In genomic region chr17:35368086-35368824, GRCh38 we compare ENCODE assay signal across 8 cellular contexts. TPM values are rescaled to one million over a fixed set of nuclear protein-coding genes. Genes with fewer than 3 reads are reported as not detected.
DNase-seq lines count a peak whose midpoint lies in the region; ATAC-seq and TF ChIP-seq lines count a peak whose summit lies in the region.

No MANE protein-coding gene starts in this region.

- ATAC-seq in GM18873 (IDR thresholded peaks at IDR 0.05; ENCODE audit: low FRiP score, unreplicated experiment) (peak; percentile 87), HG02981 (IDR thresholded peaks at IDR 0.05; ENCODE audit: unreplicated experiment) (peak; percentile 94), left lobe of liver (peak; percentile 64)

- H3K9me3 ChIP-seq in uterus = no peaks in the 10 kb centered on the region
- H3K9me3 ChIP-seq in ascending aorta = peaks cover 0 to 5% of the 10 kb centered on the region in 2 donors

- intact Hi-C loops in uterus (cut with DNase I; ENCODE audit: low total_unique reads) = no loop called here
- intact Hi-C loops in ascending aorta (cut with DNase I) = no loop called here

- H3K4me3 ChIP-seq in uterus (no peak overlapping the region), ascending aorta (no peak overlapping the region)

- no peak overlapping the region for H3K27ac ChIP-seq in uterus
- peak overlapping the region in 1 of 2 donors; percentile 21 for H3K27ac ChIP-seq in ascending aorta

- no peak for TF ChIP-seq POLR2A in uterus (IDR thresholded peaks at IDR 0.05)

- no peaks in the 10 kb centered on the region for H3K27me3 ChIP-seq in uterus
- no peaks in the 10 kb centered on the region for H3K27me3 ChIP-seq in ascending aorta

- no peaks in the 10 kb centered on the region for H3K36me3 ChIP-seq in uterus
- H3K36me3 ChIP-seq in ascending aorta = peaks cover 2 to 12% of the 10 kb centered on the region in 2 donors

- H3K4me1 ChIP-seq in uterus (no peaks in the 10 kb centered on the region), ascending aorta (no peaks in the 10 kb centered on the region)

- DNase-seq in AML-193 (lab: John Stamatoyannopoulos, UW) (peak; percentile 82 to 89), SIG-M5 treated with dmso at 0.1 percent for 504 hours (lab: John Stamatoyannopoulos, UW; ENCODE audit: unreplicated experiment) (peak; percentile 99), left lobe of liver (ENCODE audit: low spot score) (no peak), uterus (no peak), NCI-H1694 (lab: John Stamatoyannopoulos, UW) (no peak), ascending aorta (ENCODE audit: low spot score in 2 of 2) (no peak)

- TF ChIP-seq CTCF in uterus (IDR thresholded peaks at IDR 0.05) (no peak), ascending aorta (IDR thresholded peaks at IDR 0.05) (no peak)

RNA-seq across cellular contexts. Expression of gene SLFN11, which starts 5.2 kb away (rescaled TPM):
- total RNA-seq in left lobe of liver = 2.7 TPM
- total RNA-seq in uterus = 10 to 100 TPM; 24.6 to 87.1 (median 54.8) TPM
- 30.3 TPM for total RNA-seq in ascending aorta

Comparison
In these comparisons a context has a peak if more than half of its experiments do, and no peak if none do; other contexts are left out.
1. DNase-seq: peak in AML-193 (2 of 2) and SIG-M5 treated with dmso at 0.1 percent for 504 hours (single experiment); none in left lobe of liver (single experiment), uterus (0 of 2), NCI-H1694 (single experiment) and ascending aorta (0 of 2).
2. Peak in every context shown above with its lines, with median percentiles within 50 percentile points of each other: ATAC-seq.